Comparison of ENCODE assay signal across 8 cellular contexts in the genomic region with DNA sequence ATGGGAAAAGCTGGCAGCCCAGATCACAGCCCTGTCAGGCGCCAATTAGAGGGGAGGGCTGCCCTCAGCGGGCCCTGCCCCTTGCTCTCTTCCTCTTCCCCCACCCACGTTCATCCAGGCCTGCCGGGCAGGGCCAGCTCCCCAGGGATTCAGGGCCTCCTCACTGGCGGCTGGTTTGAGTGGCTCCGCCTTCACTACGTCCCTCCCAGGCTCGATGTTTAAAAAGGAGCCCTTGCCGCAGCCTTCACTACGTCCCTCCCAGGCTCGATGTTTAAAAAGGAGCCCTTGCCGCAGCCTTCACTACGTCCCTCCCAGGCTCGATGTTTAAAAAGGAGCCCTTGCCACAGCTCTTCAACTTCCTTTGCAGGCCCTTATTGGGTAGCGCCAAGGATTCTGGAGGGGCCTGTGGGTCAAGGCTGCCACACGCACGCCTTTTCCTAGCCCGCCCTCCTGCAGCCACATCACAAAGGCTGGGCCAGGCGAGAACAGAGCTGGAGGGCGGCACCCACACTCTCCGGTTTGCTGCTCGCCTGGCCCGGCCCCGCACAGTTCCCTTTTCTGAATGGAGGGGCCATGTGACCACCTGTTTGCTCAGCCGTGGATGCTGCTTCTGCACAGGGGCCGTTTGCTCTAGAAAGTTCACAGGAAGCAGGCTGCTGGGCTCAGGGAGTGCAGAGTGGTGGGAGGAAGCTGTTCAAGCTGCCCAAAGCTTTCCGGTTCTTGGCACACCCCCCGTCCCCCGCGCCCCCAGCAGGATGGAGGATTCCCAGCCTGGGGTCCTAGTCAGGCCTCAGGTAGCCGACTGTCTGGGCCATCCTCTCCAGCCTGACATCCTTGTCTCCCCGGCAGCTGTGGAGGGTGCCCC. TPM values are rescaled to one million over a fixed set of nuclear protein-coding genes. Genes with fewer than 3 reads are reported as not detected.
A peak's percentile ranks its signal among the peaks of the same experiment; 100 is the strongest.
DNase-seq lines count a peak whose midpoint lies in the region; ATAC-seq and TF ChIP-seq lines count a peak whose summit lies in the region.

No MANE protein-coding gene starts in this region.

- H3K9me3 Mint-ChIP-seq in HFFc6 = no peaks in the 10 kb centered on the region
- no peaks in the 10 kb centered on the region for H3K9me3 Mint-ChIP-seq in WTC11
- H3K9me3 Mint-ChIP-seq in chondrocyte (ENCODE audit: low read depth) = peaks cover under 1% of the 10 kb centered on the region

- no peaks in the 10 kb centered on the region for H3K27me3 Mint-ChIP-seq in HFFc6 (ENCODE audit: insufficient read depth)
- H3K27me3 Mint-ChIP-seq in WTC11 (ENCODE audit: low read depth) = no peaks in the 10 kb centered on the region
- no peaks in the 10 kb centered on the region for H3K27me3 Mint-ChIP-seq in chondrocyte (ENCODE audit: low read depth)

- peaks cover 17% of the 10 kb centered on the region for H3K36me3 Mint-ChIP-seq in HFFc6 (ENCODE audit: low read depth)
- peaks cover 19% of the 10 kb centered on the region for H3K36me3 Mint-ChIP-seq in WTC11
- peaks cover 9% of the 10 kb centered on the region for H3K36me3 Mint-ChIP-seq in chondrocyte (ENCODE audit: low read depth)

- CTCF ChIA-PET in WTC11 (lab: Charles Lee) = interaction anchor here (0.6 to 3.7 kb wide), 19 partner anchors 11 to 269 kb away, joined by 3 to 24 read pairs (median 5); a partner anchor contains a TSS

- ATAC-seq in WTC11 (peak; percentile 61), left lobe of liver (peak; percentile 61), SK-N-SH treated with all-trans-retinoic acid at 6 μM for 48 hours (no peak)

- H3K4me3 Mint-ChIP-seq in HFFc6 (peak overlapping the region; percentile 80), WTC11 (peak overlapping the region; percentile 65), chondrocyte (ENCODE audit: unreplicated experiment) (peak overlapping the region; percentile 25)

- no peak for TF ChIP-seq CTCF in GM12865 (IDR thresholded peaks at IDR 0.05; ENCODE audit: insufficient read depth, low read depth, low read length, missing control alignments)
- TF ChIP-seq CTCF in HFFc6 (IDR thresholded peaks at IDR 0.05) = no peak
- no peak for TF ChIP-seq CTCF in WTC11 (IDR thresholded peaks at IDR 0.05)
- TF ChIP-seq CTCF in chondrocyte (IDR thresholded peaks at IDR 0.05) = no peak

- H3K4me1 Mint-ChIP-seq in HFFc6 (ENCODE audit: low read depth) (peaks cover 9% of the 10 kb centered on the region), WTC11 (peaks cover 17% of the 10 kb centered on the region), chondrocyte (ENCODE audit: low read depth) (peaks cover 8% of the 10 kb centered on the region)

- DNase-seq in GM12865 (ENCODE audit: low read depth) = peak; percentile 93
- DNase-seq in HFFc6 = peak; percentile 64
- DNase-seq in NCI-H1105 (lab: John Stamatoyannopoulos, UW) = peak; percentile 84
- DNase-seq in WTC11 (ENCODE audit: low spot score) = peak; percentile 53
- no peak for DNase-seq in chondrocyte (ENCODE audit: low spot score)
- peak; percentile 89 for DNase-seq in left lobe of liver (ENCODE audit: low spot score)
- peak; percentile 43 for DNase-seq in stimulated activated CD8-positive, alpha-beta memory T cell treated with anti-CD3 and anti-CD28 coated beads, Interleukin-15, amount 100 ng/mL, for 1 hour (ENCODE audit: low read depth)

- POLR2A ChIA-PET in WTC11 (lab: Charles Lee) = interaction anchor here (0.7 to 1.1 kb wide), 2 partner anchors 17 to 138 kb away, joined by 3 to 4 read pairs; no protein-coding TSS in a partner anchor

- peak overlapping the region; percentile 96 for H3K4me3 ChIP-seq in GM12865 (ENCODE audit: low read depth, low read length)

- H3K27ac Mint-ChIP-seq in HFFc6 (peak overlapping the region; percentile 84), WTC11 (peak overlapping the region; percentile 84), chondrocyte (ENCODE audit: unreplicated experiment) (no peak overlapping the region)

TF ChIP-seq in WTC11, 78 proteins besides CTCF, POLR2A, EP300 and RAD21 (continues in another document):
- TF ChIP-seq, protein P1, sequence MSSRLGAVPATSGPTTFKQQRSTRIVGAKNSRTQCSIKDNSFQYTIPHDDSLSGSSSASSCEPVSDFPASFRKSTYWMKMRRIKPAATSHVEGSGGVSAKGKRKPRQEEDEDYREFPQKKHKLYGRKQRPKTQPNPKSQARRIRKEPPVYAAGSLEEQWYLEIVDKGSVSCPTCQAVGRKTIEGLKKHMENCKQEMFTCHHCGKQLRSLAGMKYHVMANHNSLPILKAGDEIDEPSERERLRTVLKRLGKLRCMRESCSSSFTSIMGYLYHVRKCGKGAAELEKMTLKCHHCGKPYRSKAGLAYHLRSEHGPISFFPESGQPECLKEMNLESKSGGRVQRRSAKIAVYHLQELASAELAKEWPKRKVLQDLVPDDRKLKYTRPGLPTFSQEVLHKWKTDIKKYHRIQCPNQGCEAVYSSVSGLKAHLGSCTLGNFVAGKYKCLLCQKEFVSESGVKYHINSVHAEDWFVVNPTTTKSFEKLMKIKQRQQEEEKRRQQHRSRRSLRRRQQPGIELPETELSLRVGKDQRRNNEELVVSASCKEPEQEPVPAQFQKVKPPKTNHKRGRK (CRISPR knock-in tag; IDR thresholded peaks at IDR 0.05; ENCODE audit: borderline replicate concordance) = no peak
- TF ChIP-seq, protein P2, sequence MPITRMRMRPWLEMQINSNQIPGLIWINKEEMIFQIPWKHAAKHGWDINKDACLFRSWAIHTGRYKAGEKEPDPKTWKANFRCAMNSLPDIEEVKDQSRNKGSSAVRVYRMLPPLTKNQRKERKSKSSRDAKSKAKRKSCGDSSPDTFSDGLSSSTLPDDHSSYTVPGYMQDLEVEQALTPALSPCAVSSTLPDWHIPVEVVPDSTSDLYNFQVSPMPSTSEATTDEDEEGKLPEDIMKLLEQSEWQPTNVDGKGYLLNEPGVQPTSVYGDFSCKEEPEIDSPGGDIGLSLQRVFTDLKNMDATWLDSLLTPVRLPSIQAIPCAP (CRISPR knock-in tag; IDR thresholded peaks at IDR 0.05) = no peak
- TF ChIP-seq, protein P3, sequence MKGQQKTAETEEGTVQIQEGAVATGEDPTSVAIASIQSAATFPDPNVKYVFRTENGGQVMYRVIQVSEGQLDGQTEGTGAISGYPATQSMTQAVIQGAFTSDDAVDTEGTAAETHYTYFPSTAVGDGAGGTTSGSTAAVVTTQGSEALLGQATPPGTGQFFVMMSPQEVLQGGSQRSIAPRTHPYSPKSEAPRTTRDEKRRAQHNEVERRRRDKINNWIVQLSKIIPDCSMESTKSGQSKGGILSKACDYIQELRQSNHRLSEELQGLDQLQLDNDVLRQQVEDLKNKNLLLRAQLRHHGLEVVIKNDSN (CRISPR knock-in tag; IDR thresholded peaks at IDR 0.05) = peak; percentile 86

TF ChIP-seq in SK-N-SH treated with all-trans-retinoic acid at 6 μM for 48 hours, 23 proteins besides CTCF, POLR2A, EP300 and RAD21 (continues in another document):
- TF ChIP-seq ZNF565 (CRISPR knock-in tag; conservative IDR thresholded peaks at IDR 0.05; ENCODE audit: low read depth) (no peak), ARNTL (CRISPR knock-in tag; IDR thresholded peaks at IDR 0.05; ENCODE audit: borderline replicate concordance, low read depth) (no peak), GLIS3 (CRISPR knock-in tag; IDR thresholded peaks at IDR 0.05) (no peak), ESRRG (CRISPR knock-in tag; IDR thresholded peaks at IDR 0.05) (no peak), ZFP30 (CRISPR knock-in tag; IDR thresholded peaks at IDR 0.05) (no peak), PPARA (CRISPR knock-in tag; IDR thresholded peaks at IDR 0.05; ENCODE audit: borderline replicate concordance) (no peak), SNAI2 (CRISPR knock-in tag; IDR thresholded peaks at IDR 0.05) (no peak), TCF4 (CRISPR knock-in tag; IDR thresholded peaks at IDR 0.05; ENCODE audit: borderline replicate concordance) (no peak), BACH2 (CRISPR knock-in tag; IDR thresholded peaks at IDR 0.05; ENCODE audit: borderline replicate concordance) (no peak), ISL1 (CRISPR knock-in tag; IDR thresholded peaks at IDR 0.05) (no peak), TOX (CRISPR knock-in tag; IDR thresholded peaks at IDR 0.05; ENCODE audit: borderline replicate concordance) (no peak)
- TF ChIP-seq, protein P4, sequence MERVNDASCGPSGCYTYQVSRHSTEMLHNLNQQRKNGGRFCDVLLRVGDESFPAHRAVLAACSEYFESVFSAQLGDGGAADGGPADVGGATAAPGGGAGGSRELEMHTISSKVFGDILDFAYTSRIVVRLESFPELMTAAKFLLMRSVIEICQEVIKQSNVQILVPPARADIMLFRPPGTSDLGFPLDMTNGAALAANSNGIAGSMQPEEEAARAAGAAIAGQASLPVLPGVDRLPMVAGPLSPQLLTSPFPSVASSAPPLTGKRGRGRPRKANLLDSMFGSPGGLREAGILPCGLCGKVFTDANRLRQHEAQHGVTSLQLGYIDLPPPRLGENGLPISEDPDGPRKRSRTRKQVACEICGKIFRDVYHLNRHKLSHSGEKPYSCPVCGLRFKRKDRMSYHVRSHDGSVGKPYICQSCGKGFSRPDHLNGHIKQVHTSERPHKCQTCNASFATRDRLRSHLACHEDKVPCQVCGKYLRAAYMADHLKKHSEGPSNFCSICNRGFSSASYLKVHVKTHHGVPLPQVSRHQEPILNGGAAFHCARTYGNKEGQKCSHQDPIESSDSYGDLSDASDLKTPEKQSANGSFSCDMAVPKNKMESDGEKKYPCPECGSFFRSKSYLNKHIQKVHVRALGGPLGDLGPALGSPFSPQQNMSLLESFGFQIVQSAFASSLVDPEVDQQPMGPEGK (CRISPR knock-in tag; IDR thresholded peaks at IDR 0.05; ENCODE audit: borderline replicate concordance) = no peak

RNA-seq across cellular contexts. Expression of a gene that starts 1.6 kb away (rescaled TPM):
- total RNA-seq in HFFc6 (2021; fragmentation: NEBNext Ultra II Directional; extraction: Animal tissue kit (Norgen Biotek cat#: 25700)) = 10 to 100 TPM; 32.8 to 47.0 (median 35.7) TPM
- total RNA-seq in WTC11 (2021) (26.2 to 41.7 TPM (median 30.8 TPM) in 3 replicates), chondrocyte (0.24 to 1.2 TPM (median 0.79 TPM) in 3 replicates), left lobe of liver (125 TPM)

RNA-seq across cellular contexts. Expression of a gene that starts 16.1 kb away (rescaled TPM):
- 10 to 100 TPM; 19.1 to 26.9 (median 22.6) TPM for total RNA-seq in HFFc6 (2021; fragmentation: NEBNext Ultra II Directional; extraction: Animal tissue kit (Norgen Biotek cat#: 25700))
- total RNA-seq in WTC11 (2021) (56.2 to 70.2 TPM (median 56.6 TPM) in 3 replicates), chondrocyte (26.3 to 30.7 TPM (median 29.7 TPM) in 3 replicates), left lobe of liver (19.3 TPM)

RNA-seq across cellular contexts. Expression of a gene that starts 27.8 kb away (rescaled TPM):
- 10 to 100 TPM; 31.9 to 36.1 (median 34.8) TPM for total RNA-seq in HFFc6 (2021; fragmentation: NEBNext Ultra II Directional; extraction: Animal tissue kit (Norgen Biotek cat#: 25700))
- total RNA-seq in WTC11 (2021) (69.3 to 87.3 TPM (median 71.6 TPM) in 3 replicates), chondrocyte (41.6 to 53.8 TPM (median 42.5 TPM) in 3 replicates), left lobe of liver (22.8 TPM)

RNA-seq across cellular contexts. Expression of a gene that starts 52.7 kb away (rescaled TPM):
- not detected for total RNA-seq in HFFc6 (2021; fragmentation: NEBNext Ultra II Directional; extraction: Animal tissue kit (Norgen Biotek cat#: 25700))
- total RNA-seq in WTC11 (2021) (0.57 to 1.3 TPM (median 0.66 TPM) in 3 replicates), chondrocyte (not detected in 3 replicates), left lobe of liver (not detected)

Comparison
In these comparisons a context has a peak if more than half of its experiments do, and no peak if none do; other contexts are left out.
1. H3K4me3 Mint-ChIP-seq: peak in every context shown above with its lines; median percentile 80 in HFFc6; 65 in WTC11; 25 in chondrocyte.
2. RNA of a gene that starts 1.6 kb away (total RNA-seq): 125 TPM in left lobe of liver (single experiment), 26.2 to 41.7 TPM in WTC11 and 32.8 to 47.0 TPM in HFFc6; 0.24 to 1.2 TPM in chondrocyte; every median in the first group is over 10 times any median in the second.